38 cellular contexts compared by ENCODE assay signal in genomic region chr17:73870035-73870434, GRCh38.
"Had no signal": no experiment of that assay in that cellular context is flagged by ENCODE, and none has a peak within 500 bp of the region (broad histone marks: within the 10 kb centered on the region; RNA-seq: fewer than 3 reads in every experiment).

No MANE protein-coding gene starts in this region.

- H3K36me3 ChIP-seq: adrenal gland, ascending aorta, brain microvascular endothelial cell, breast epithelium, cardiac muscle cell had no signal

- H3K27ac Mint-ChIP-seq: activated naive CD4-positive, alpha-beta T cell treated with anti-CD3 and anti-CD28 coated beads for 36 hours; activated naive CD4-positive, alpha-beta T cell treated with anti-CD3 and anti-CD28 coated beads, Interleukin-2, amount 10 ng/mL, durations not matched to agents 7 days and 5 days; activated naive CD4-positive, alpha-beta T cell treated with anti-CD3 and anti-CD28 coated beads, Interleukin-2, amount 50 U/mL, for 24 hours; activated naive CD4-positive, alpha-beta T cell treated with anti-CD3 and anti-CD28 coated beads, Interleukin-2, amount 50 U/mL, for 72 hours; activated naive CD8-positive, alpha-beta T cell; activated naive CD8-positive, alpha-beta T cell treated with anti-CD3 and anti-CD28 coated beads for 36 hours; activated naive CD8-positive, alpha-beta T cell treated with anti-CD3 and anti-CD28 coated beads, Interleukin-2, amount 10 ng/mL, durations not matched to agents 7 days and 5 days; activated naive CD8-positive, alpha-beta T cell treated with anti-CD3 and anti-CD28 coated beads, Interleukin-2, amount 50 U/mL, for 24 hours; activated T-cell treated with anti-CD3 and anti-CD28 coated beads, Interleukin-2, amount 50 U/mL, for 24 hours; activated T-cell treated with anti-CD3 and anti-CD28 coated beads, Interleukin-2, amount 50 U/mL, for 72 hours; activated T-helper 1 cell treated with anti-CD3 and anti-CD28 coated beads, Interleukin-12 subunit alpha, Interleukin-12 subunit beta, Interleukin-2, Interleukin-4 antibody, amounts not matched to agents 30 ng/mL and 10 ng/mL and 1 ng/mL, durations not matched to agents 14 hours and 24 hours and 36 hours; activated T-helper 17 cell treated with anti-CD3 and anti-CD28 coated beads, Interleukin-2, amount 50 U/mL, for 72 hours; activated T-helper 2 cell treated with anti-CD3 and anti-CD28 coated beads, Interferon-gamma antibody, Interleukin-2, Interleukin-4, amounts not matched to agents 10 μg/mL and 5 μg/mL and 100 μg/mL, durations not matched to agents 14 hours and 24 hours and 36 hours had no signal

- H3K27me3 ChIP-seq: adrenal gland, ascending aorta, body of pancreas, brain microvascular endothelial cell, breast epithelium, cardiac muscle cell had no signal

- H3K4me3 ChIP-seq: adrenal gland, ascending aorta, body of pancreas, breast epithelium, cardiac muscle cell had no signal

- H3K27me3 Mint-ChIP-seq: activated naive CD4-positive, alpha-beta T cell treated with anti-CD3 and anti-CD28 coated beads, Interleukin-2, amount 50 U/mL, for 24 hours; activated naive CD8-positive, alpha-beta T cell; activated naive CD8-positive, alpha-beta T cell treated with anti-CD3 and anti-CD28 coated beads for 36 hours; activated naive CD8-positive, alpha-beta T cell treated with anti-CD3 and anti-CD28 coated beads, Interleukin-2, amount 10 ng/mL, durations not matched to agents 7 days and 5 days; activated naive CD8-positive, alpha-beta T cell treated with anti-CD3 and anti-CD28 coated beads, Interleukin-2, amount 50 U/mL, for 24 hours; activated T-cell treated with anti-CD3 and anti-CD28 coated beads, Interleukin-2, amount 50 U/mL, for 24 hours had no signal

- H3K4me1 Mint-ChIP-seq: activated naive CD4-positive, alpha-beta T cell treated with anti-CD3 and anti-CD28 coated beads, Interleukin-2, amount 10 ng/mL, durations not matched to agents 7 days and 5 days; activated naive CD4-positive, alpha-beta T cell treated with anti-CD3 and anti-CD28 coated beads, Interleukin-2, amount 50 U/mL, for 24 hours; activated naive CD8-positive, alpha-beta T cell treated with anti-CD3 and anti-CD28 coated beads for 36 hours; activated naive CD8-positive, alpha-beta T cell treated with anti-CD3 and anti-CD28 coated beads, Interleukin-2, amount 10 ng/mL, durations not matched to agents 7 days and 5 days; activated T-helper 17 cell treated with anti-CD3 and anti-CD28 coated beads, Interleukin-2, amount 50 U/mL, for 72 hours; central memory CD8-positive, alpha-beta T cell had no signal

- H3K9me3 Mint-ChIP-seq: activated naive CD4-positive, alpha-beta T cell treated with anti-CD3 and anti-CD28 coated beads for 36 hours; activated naive CD4-positive, alpha-beta T cell treated with anti-CD3 and anti-CD28 coated beads, Interleukin-2, amount 10 ng/mL, durations not matched to agents 7 days and 5 days; activated naive CD4-positive, alpha-beta T cell treated with anti-CD3 and anti-CD28 coated beads, Interleukin-2, amount 50 U/mL, for 24 hours; activated naive CD4-positive, alpha-beta T cell treated with anti-CD3 and anti-CD28 coated beads, Interleukin-2, amount 50 U/mL, for 72 hours; activated naive CD8-positive, alpha-beta T cell treated with anti-CD3 and anti-CD28 coated beads for 36 hours; activated naive CD8-positive, alpha-beta T cell treated with anti-CD3 and anti-CD28 coated beads, Interleukin-2, amount 10 ng/mL, durations not matched to agents 7 days and 5 days; activated naive CD8-positive, alpha-beta T cell treated with anti-CD3 and anti-CD28 coated beads, Interleukin-2, amount 50 U/mL, for 24 hours; activated T-cell treated with anti-CD3 and anti-CD28 coated beads, Interleukin-2, amount 50 U/mL, for 24 hours; activated T-cell treated with anti-CD3 and anti-CD28 coated beads, Interleukin-2, amount 50 U/mL, for 4 hours; activated T-cell treated with anti-CD3 and anti-CD28 coated beads, Interleukin-2, amount 50 U/mL, for 72 hours; activated T-helper 1 cell treated with anti-CD3 and anti-CD28 coated beads, Interleukin-12 subunit alpha, Interleukin-12 subunit beta, Interleukin-2, Interleukin-4 antibody, amounts not matched to agents 30 ng/mL and 10 ng/mL and 1 ng/mL, durations not matched to agents 14 hours and 24 hours and 36 hours; activated T-helper 2 cell treated with anti-CD3 and anti-CD28 coated beads, Interferon-gamma antibody, Interleukin-2, Interleukin-4, amounts not matched to agents 10 μg/mL and 5 μg/mL and 100 μg/mL, durations not matched to agents 14 hours and 24 hours and 36 hours; central memory CD8-positive, alpha-beta T cell had no signal

- H3K27ac ChIP-seq: adrenal gland, ascending aorta, body of pancreas, brain microvascular endothelial cell, breast epithelium, cardiac muscle cell had no signal

- ATAC-seq: activated naive CD4-positive, alpha-beta T cell treated with anti-CD3 and anti-CD28 coated beads, Interleukin-2, amount 50 U/mL, for 72 hours; activated naive CD8-positive, alpha-beta T cell treated with anti-CD3 and anti-CD28 coated beads, Interleukin-2, amount 50 U/mL, for 24 hours; activated T-cell treated with anti-CD3 and anti-CD28 coated beads, Interleukin-2, amount 50 U/mL, for 4 hours; activated T-cell treated with anti-CD3 and anti-CD28 coated beads, Interleukin-2, amount 50 U/mL, for 72 hours; activated T-helper 17 cell treated with anti-CD3 and anti-CD28 coated beads, Interleukin-2, amount 50 U/mL, for 72 hours; body of pancreas had no signal

- H3K36me3 Mint-ChIP-seq: activated naive CD4-positive, alpha-beta T cell treated with anti-CD3 and anti-CD28 coated beads, Interleukin-2, amount 10 ng/mL, durations not matched to agents 7 days and 5 days; activated naive CD4-positive, alpha-beta T cell treated with anti-CD3 and anti-CD28 coated beads, Interleukin-2, amount 50 U/mL, for 24 hours; activated naive CD4-positive, alpha-beta T cell treated with anti-CD3 and anti-CD28 coated beads, Interleukin-2, amount 50 U/mL, for 72 hours; activated naive CD8-positive, alpha-beta T cell; activated naive CD8-positive, alpha-beta T cell treated with anti-CD3 and anti-CD28 coated beads, Interleukin-2, amount 10 ng/mL, durations not matched to agents 7 days and 5 days had no signal

- DNase-seq: activated effector memory CD4-positive, alpha-beta T cell treated with anti-CD3 and anti-CD28 coated beads, Interleukin-2, amount 50 U/mL, for 16 hours; activated effector memory CD4-positive, alpha-beta T cell treated with Interleukin-2 at 50 U/mL for 16 hours; activated gamma-delta T cell; activated gamma-delta T cell treated with Interleukin-2 at 50 U/mL for 16 hours; activated naive CD4-positive, alpha-beta T cell; activated naive CD4-positive, alpha-beta T cell treated with anti-CD3 and anti-CD28 coated beads for 36 hours; activated naive CD4-positive, alpha-beta T cell treated with anti-CD3 and anti-CD28 coated beads, Interleukin-2, amount 10 ng/mL, durations not matched to agents 7 days and 5 days; activated naive CD4-positive, alpha-beta T cell treated with anti-CD3 and anti-CD28 coated beads, Interleukin-2, amount 50 U/mL, for 16 hours; activated naive CD4-positive, alpha-beta T cell treated with Interleukin-2 at 50 U/mL for 16 hours; activated naive CD8-positive, alpha-beta T cell treated with anti-CD3 and anti-CD28 coated beads for 36 hours; activated naive CD8-positive, alpha-beta T cell treated with anti-CD3 and anti-CD28 coated beads, Interleukin-2, amount 10 ng/mL, durations not matched to agents 7 days and 5 days; activated naive CD8-positive, alpha-beta T cell treated with anti-CD3 and anti-CD28 coated beads, Interleukin-2, amount 50 U/mL, for 24 hours; activated T-cell treated with anti-CD3 and anti-CD28 coated beads for 4 hours; activated T-cell treated with anti-CD3 and anti-CD28 coated beads, Interleukin-2, amount 50 U/mL, for 1 hour; activated T-cell treated with anti-CD3 and anti-CD28 coated beads, Interleukin-2, amount 50 U/mL, for 24 hours; activated T-cell treated with anti-CD3 and anti-CD28 coated beads, Interleukin-2, amount 50 U/mL, for 4 hours; activated T-cell treated with anti-CD3 and anti-CD28 coated beads, Interleukin-2, amount 50 U/mL, for 48 hours; activated T-cell treated with anti-CD3 and anti-CD28 coated beads, Interleukin-2, amount 50 U/mL, for 72 hours; adrenal gland; amniotic stem cell; amygdala; anterior cingulate cortex; aorta; body of pancreas; brain microvascular endothelial cell; caudate nucleus; central memory CD4-positive, alpha-beta T cell; cerebellar nuclear complex had no signal

- H3K4me3 Mint-ChIP-seq: activated naive CD4-positive, alpha-beta T cell treated with anti-CD3 and anti-CD28 coated beads for 36 hours; activated naive CD4-positive, alpha-beta T cell treated with anti-CD3 and anti-CD28 coated beads, Interleukin-2, amount 10 ng/mL, durations not matched to agents 7 days and 5 days; activated naive CD4-positive, alpha-beta T cell treated with anti-CD3 and anti-CD28 coated beads, Interleukin-2, amount 50 U/mL, for 24 hours; activated naive CD8-positive, alpha-beta T cell; activated naive CD8-positive, alpha-beta T cell treated with anti-CD3 and anti-CD28 coated beads for 36 hours; activated naive CD8-positive, alpha-beta T cell treated with anti-CD3 and anti-CD28 coated beads, Interleukin-2, amount 10 ng/mL, durations not matched to agents 7 days and 5 days; activated naive CD8-positive, alpha-beta T cell treated with anti-CD3 and anti-CD28 coated beads, Interleukin-2, amount 50 U/mL, for 24 hours; activated T-cell treated with anti-CD3 and anti-CD28 coated beads, Interleukin-2, amount 50 U/mL, for 24 hours; activated T-cell treated with anti-CD3 and anti-CD28 coated beads, Interleukin-2, amount 50 U/mL, for 4 hours; activated T-cell treated with anti-CD3 and anti-CD28 coated beads, Interleukin-2, amount 50 U/mL, for 72 hours; activated T-helper 1 cell treated with anti-CD3 and anti-CD28 coated beads, Interleukin-12 subunit alpha, Interleukin-12 subunit beta, Interleukin-2, Interleukin-4 antibody, amounts not matched to agents 30 ng/mL and 10 ng/mL and 1 ng/mL, durations not matched to agents 14 hours and 24 hours and 36 hours; activated T-helper 17 cell treated with anti-CD3 and anti-CD28 coated beads, Interleukin-2, amount 50 U/mL, for 72 hours; central memory CD8-positive, alpha-beta T cell had no signal

- H3K4me1 ChIP-seq: adrenal gland, ascending aorta, body of pancreas, breast epithelium had no signal

- H3K9me3 ChIP-seq: adrenal gland, ascending aorta, body of pancreas, breast epithelium had no signal
